16 cellular contexts compared by ENCODE assay signal in the genomic region with DNA sequence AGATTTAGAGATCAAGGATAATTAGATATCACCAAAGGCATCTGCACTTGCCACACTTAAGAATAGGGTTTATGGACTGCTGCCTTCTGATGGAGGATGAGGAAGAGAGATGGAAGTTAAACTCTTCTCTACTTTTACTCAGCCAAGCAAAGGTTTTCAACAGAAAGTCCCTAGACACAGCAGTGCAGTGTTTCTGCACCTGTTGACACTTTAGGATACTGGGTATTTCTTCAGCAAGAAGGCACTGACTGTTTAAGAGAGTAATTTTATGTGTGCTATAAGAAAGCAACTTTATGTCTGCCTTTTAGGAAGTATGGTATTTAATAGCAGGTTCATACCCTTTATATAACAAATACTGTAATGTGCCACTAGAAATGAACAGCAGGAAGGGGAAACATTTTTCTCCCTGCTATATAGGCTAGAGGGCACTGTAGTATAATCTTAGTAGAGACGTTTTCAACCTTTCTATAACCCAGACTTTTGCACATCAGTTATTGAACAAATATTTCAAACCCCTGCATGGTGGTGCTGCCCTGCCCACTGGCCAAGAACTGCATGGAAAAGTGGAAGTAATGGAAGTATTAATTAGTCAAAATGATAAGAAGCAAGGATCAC.
DNase-seq lines count a peak whose midpoint lies in the region; ATAC-seq and TF ChIP-seq lines count a peak whose summit lies in the region.
"Had no signal": no experiment of that assay in that cellular context is flagged by ENCODE, and none has a peak within 500 bp of the region (broad histone marks: within the 10 kb centered on the region; RNA-seq: fewer than 3 reads in every experiment).

No MANE protein-coding gene starts in this region.

- H3K9me3 Mint-ChIP-seq in naive thymus-derived CD4-positive, alpha-beta T cell: no peaks in the 10 kb centered on the region
- H3K9me3 Mint-ChIP-seq: activated B cell treated with CpG ODN at 0.5 μM for 24 hours, memory B cell had no signal

- intact Hi-C loops in naive thymus-derived CD4-positive, alpha-beta T cell (cut with micrococcal nuclease): loop anchor here in 1 of 2 donors (1.0 to 5.0 kb wide), 4 partner anchors 163 to 1038 kb away; no protein-coding TSS in a partner anchor
- intact Hi-C loops in posterior cingulate gyrus (cut with DNase I): no loop called here

- H3K27ac Mint-ChIP-seq in naive thymus-derived CD4-positive, alpha-beta T cell: peak overlapping the region in 2 of 9 donors; percentile 2 to 23
- H3K27ac Mint-ChIP-seq: activated B cell treated with CpG ODN at 0.5 μM for 24 hours, memory B cell had no signal

- peak; percentile 57 for DNase-seq in NCI-H2107 treated with DMSO at 0.1 percent for 48 hours (lab: John Stamatoyannopoulos, UW; ENCODE audit: unreplicated experiment)
- no peak for DNase-seq in NCI-H2107 (lab: John Stamatoyannopoulos, UW)
- DNase-seq in Kasumi-1 (lab: John Stamatoyannopoulos, UW): peak; percentile 47 to 57
- DNase-seq in RWPE2 (ENCODE audit: low spot score): no peak
- peak in 3 of 9 donors; percentile 17 to 39 (median 26) for DNase-seq in naive thymus-derived CD4-positive, alpha-beta T cell
- no peak for DNase-seq in NK-92 treated with Interleukin-12 subunit alpha and Interleukin-12 subunit beta, amount 100 ng/mL, for 24 hours (lab: John Stamatoyannopoulos, UW)
- DNase-seq in posterior cingulate gyrus: no peak
- DNase-seq: activated B cell treated with CpG ODN at 0.5 μM for 24 hours; adrenal gland; cortex of kidney; DMS79; NCI-H524 treated with DMSO at 0.1 percent for 48 hours; stimulated activated CD4-positive, alpha-beta T cell treated with anti-CD3 and anti-CD28 coated beads, Interleukin-15, amount 100 ng/mL, for 24 hours; trophoblast cell had no signal

- peak; percentile 20 for TF ChIP-seq CTCF in RWPE2 (IDR thresholded peaks at IDR 0.05; ENCODE audit: poor library complexity, severe bottlenecking)

- ATAC-seq in RWPE2 (ENCODE audit: low read depth) (no peak), GM18517 (IDR thresholded peaks at IDR 0.05; ENCODE audit: unreplicated experiment) (no peak)
- ATAC-seq in naive thymus-derived CD4-positive, alpha-beta T cell: peak; percentile 58

- H3K9me3 ChIP-seq in RWPE2 (ENCODE audit: severe bottlenecking): no peaks in the 10 kb centered on the region
- H3K9me3 ChIP-seq in naive thymus-derived CD4-positive, alpha-beta T cell (ENCODE audit: control insufficient read depth in 2 of 3, low read length in 3 of 3): no peaks in the 10 kb centered on the region
- H3K9me3 ChIP-seq: adrenal gland had no signal

- no peaks in the 10 kb centered on the region for H3K36me3 Mint-ChIP-seq in naive thymus-derived CD4-positive, alpha-beta T cell
- H3K36me3 Mint-ChIP-seq: memory B cell had no signal

- no peaks in the 10 kb centered on the region for H3K4me1 ChIP-seq in RWPE2 (ENCODE audit: insufficient read depth, poor library complexity, severe bottlenecking)
- H3K4me1 ChIP-seq in naive thymus-derived CD4-positive, alpha-beta T cell (ENCODE audit: control insufficient read depth in 2 of 2, insufficient read depth in 2 of 2, low read length in 2 of 2): peaks cover 0 to 20% of the 10 kb centered on the region in 2 donors
- H3K4me1 ChIP-seq: adrenal gland had no signal

- H3K36me3 ChIP-seq in RWPE2 (ENCODE audit: low read depth): no peaks in the 10 kb centered on the region
- no peaks in the 10 kb centered on the region for H3K36me3 ChIP-seq in naive thymus-derived CD4-positive, alpha-beta T cell (ENCODE audit: control insufficient read depth in 2 of 3, insufficient read depth in 3 of 3, low read length in 3 of 3)
- H3K36me3 ChIP-seq: adrenal gland had no signal

- H3K4me3 Mint-ChIP-seq in naive thymus-derived CD4-positive, alpha-beta T cell: peak overlapping the region in 1 of 10 donors; percentile 1
- H3K4me3 Mint-ChIP-seq: activated B cell treated with CpG ODN at 0.5 μM for 24 hours, memory B cell had no signal

- no peaks in the 10 kb centered on the region for H3K27me3 ChIP-seq in RWPE2 (ENCODE audit: insufficient read depth, poor library complexity, severe bottlenecking)
- no peaks in the 10 kb centered on the region for H3K27me3 ChIP-seq in naive thymus-derived CD4-positive, alpha-beta T cell (ENCODE audit: control insufficient read depth in 2 of 2, insufficient read depth in 2 of 2, low read length in 2 of 2)
- H3K27me3 ChIP-seq: adrenal gland had no signal

- H3K4me3 ChIP-seq in RWPE2 (ENCODE audit: severe bottlenecking): no peak overlapping the region
- H3K4me3 ChIP-seq in naive thymus-derived CD4-positive, alpha-beta T cell (ENCODE audit: low read length): no peak overlapping the region
- H3K4me3 ChIP-seq: adrenal gland had no signal

- peaks cover 0 to 4% (median 0%) of the 10 kb centered on the region in 5 donors for H3K27me3 Mint-ChIP-seq in naive thymus-derived CD4-positive, alpha-beta T cell
- H3K27me3 Mint-ChIP-seq: activated B cell treated with CpG ODN at 0.5 μM for 24 hours had no signal

- H3K27ac ChIP-seq in RWPE2 (ENCODE audit: poor library complexity, severe bottlenecking): no peak overlapping the region
- no peak overlapping the region for H3K27ac ChIP-seq in naive thymus-derived CD4-positive, alpha-beta T cell (ENCODE audit: low read depth, low read length)
- H3K27ac ChIP-seq: adrenal gland had no signal

- CTCF ChIA-PET in naive thymus-derived CD4-positive, alpha-beta T cell (lab: Charles Lee): no interaction called here

- POLR2A ChIA-PET in naive thymus-derived CD4-positive, alpha-beta T cell (lab: Charles Lee): no interaction called here

- H3K4me1 Mint-ChIP-seq in naive thymus-derived CD4-positive, alpha-beta T cell: peaks cover 14 to 47% (median 44%) of the 10 kb centered on the region in 7 donors

Comparison
In these comparisons a context has a peak if more than half of its experiments do, and no peak if none do; other contexts are left out.
1. DNase-seq: peak in NCI-H2107 treated with DMSO at 0.1 percent for 48 hours (single experiment) and Kasumi-1 (2 of 2); none in NCI-H2107 (single experiment), RWPE2 (single experiment), NK-92 treated with Interleukin-12 subunit alpha and Interleukin-12 subunit beta, amount 100 ng/mL, for 24 hours (single experiment) and posterior cingulate gyrus (0 of 10).